ENCODE assay signal across 10 cellular contexts in the genomic region with DNA sequence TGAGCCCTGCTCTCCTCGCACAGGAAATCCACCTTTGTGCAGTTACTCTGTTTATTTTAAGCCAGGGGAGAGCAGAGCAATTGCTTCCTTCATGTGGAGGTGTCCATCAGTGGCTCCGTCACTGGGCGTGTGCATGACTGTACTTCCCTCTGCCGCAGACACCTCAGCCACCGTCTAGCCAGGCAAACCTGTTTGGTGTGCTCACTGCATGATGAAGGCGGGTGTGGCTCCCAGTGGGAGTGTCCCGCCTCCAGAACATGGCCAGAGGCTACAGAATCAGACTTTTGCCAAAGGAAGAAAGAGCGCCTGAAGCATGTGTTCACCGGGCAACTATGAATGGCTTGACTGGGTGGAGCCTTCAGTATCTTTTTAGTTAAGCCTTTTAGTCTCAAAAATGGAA. TPM values are rescaled to one million over a fixed set of nuclear protein-coding genes. Genes with fewer than 3 reads are reported as not detected.
DNase-seq lines count a peak whose midpoint lies in the region; ATAC-seq and TF ChIP-seq lines count a peak whose summit lies in the region.
"Had no signal": no experiment of that assay in that cellular context is flagged by ENCODE, and none has a peak within 500 bp of the region (broad histone marks: within the 10 kb centered on the region; RNA-seq: fewer than 3 reads in every experiment).

No MANE protein-coding gene starts in this region.

- no peaks in the 10 kb centered on the region for H3K27me3 ChIP-seq in kidney epithelial cell (ENCODE audit: control insufficient read depth, insufficient read depth, low read length)
- H3K27me3 ChIP-seq: tibial nerve had no signal

- H3K36me3 ChIP-seq in kidney epithelial cell (ENCODE audit: control insufficient read depth, insufficient read depth, low read length), result no peaks in the 10 kb centered on the region
- H3K36me3 ChIP-seq: tibial nerve had no signal

- DNase-seq in SIG-M5 treated with dmso at 0.1 percent for 504 hours (lab: John Stamatoyannopoulos, UW; ENCODE audit: unreplicated experiment), result peak; percentile 74
- DNase-seq in SIG-M5 (lab: John Stamatoyannopoulos, UW), result no peak
- DNase-seq in T1000 (lab: John Stamatoyannopoulos, UW), result peak; percentile 82
- DNase-seq in kidney epithelial cell (ENCODE audit: low read depth), result peak; percentile 90
- DNase-seq in activated CD4-positive, alpha-beta T cell treated with anti-CD3 and anti-CD28 coated beads for 48 hours, result no peak
- DNase-seq in NCI-H345 (lab: John Stamatoyannopoulos, UW), result no peak
- DNase-seq in activated CD8-positive, alpha-beta memory T cell treated with anti-CD3 and anti-CD28 coated beads, Interleukin-2, amount 50 U/mL, for 4 hours, result no peak
- DNase-seq: activated CD4-positive, CD25-positive, alpha-beta regulatory T cell treated with anti-CD3 and anti-CD28 coated beads, Interleukin-2, amount 50 U/mL, for 72 hours had no signal

- TF ChIP-seq CTCF in kidney epithelial cell (IDR thresholded peaks at IDR 0.05; ENCODE audit: insufficient read depth, low read length, poor library complexity, severe bottlenecking), result no peak

- no peak for ATAC-seq in GM18517 (IDR thresholded peaks at IDR 0.05; ENCODE audit: unreplicated experiment)

- no peak overlapping the region for H3K4me3 ChIP-seq in kidney epithelial cell (ENCODE audit: low read depth, low read length)
- H3K4me3 ChIP-seq: tibial nerve had no signal

RNA-seq across cellular contexts. Expression of gene LAMC2, which starts 26.1 kb away (rescaled TPM):
- 1,180 and 1,184 TPM in 2 replicates for total RNA-seq in kidney epithelial cell

Comparison
In these comparisons a context has a peak if more than half of its experiments do, and no peak if none do; other contexts are left out.
1. DNase-seq: peak in SIG-M5 treated with dmso at 0.1 percent for 504 hours (single experiment), T1000 (single experiment) and kidney epithelial cell (single experiment); none in SIG-M5 (single experiment), activated CD4-positive, alpha-beta T cell treated with anti-CD3 and anti-CD28 coated beads for 48 hours (single experiment), NCI-H345 (single experiment) and activated CD8-positive, alpha-beta memory T cell treated with anti-CD3 and anti-CD28 coated beads, Interleukin-2, amount 50 U/mL, for 4 hours (single experiment).